Comparison of ENCODE assay signal across 7 cellular contexts in genomic region chr2:25161055-25161781, GRCh38. TPM values are rescaled to one million over a fixed set of nuclear protein-coding genes. Genes with fewer than 3 reads are reported as not detected.
DNase-seq lines count a peak whose midpoint lies in the region; ATAC-seq and TF ChIP-seq lines count a peak whose summit lies in the region.

No MANE protein-coding gene starts in this region.

- no peak overlapping the region for H3K27ac ChIP-seq in Karpas-422 (ENCODE audit: low read length)

- H3K4me2 ChIP-seq in Karpas-422 (ENCODE audit: low read depth, low read length, poor library complexity, severe bottlenecking) = no peak overlapping the region

- H2AFZ ChIP-seq in Karpas-422 (ENCODE audit: low read length) = no peak overlapping the region

- peaks cover 4% of the 10 kb centered on the region for H3K27me3 Mint-ChIP-seq in endothelial cell (ENCODE audit: unreplicated experiment)

- H3K4me1 Mint-ChIP-seq in endothelial cell (ENCODE audit: unreplicated experiment) = peaks cover 4% of the 10 kb centered on the region

- no peaks in the 10 kb centered on the region for H3K27me3 ChIP-seq in Karpas-422 (ENCODE audit: low read length)

- H3K9me2 ChIP-seq in Karpas-422 (replicated peaks; ENCODE audit: insufficient read depth, low read length) = no peaks in the 10 kb centered on the region

- H4K20me1 ChIP-seq in Karpas-422 (ENCODE audit: insufficient read depth, low read depth, low read length) = 0 out of 2 replicates have a peak, but pooled peaks cover 4% of the 10 kb centered on the region

- H3K4me3 Mint-ChIP-seq in endothelial cell (ENCODE audit: unreplicated experiment) = no peak overlapping the region

- H3K9me3 ChIP-seq in Karpas-422 (ENCODE audit: low read length) = no peaks in the 10 kb centered on the region

- H3K36me3 ChIP-seq in Karpas-422 (ENCODE audit: insufficient read depth, low read length) = no peaks in the 10 kb centered on the region

- H3K79me2 ChIP-seq in Karpas-422 (ENCODE audit: low read length) = no peaks in the 10 kb centered on the region

- ATAC-seq in HG03378 (IDR thresholded peaks at IDR 0.05; ENCODE audit: unreplicated experiment) = peak; percentile 37
- peak; percentile 73 to 81 for ATAC-seq in left cardiac atrium
- no peak for ATAC-seq in HG03025 (IDR thresholded peaks at IDR 0.05; ENCODE audit: low FRiP score, unreplicated experiment)

- H3K4me1 ChIP-seq in Karpas-422 (ENCODE audit: low read length) = peaks cover 10% of the 10 kb centered on the region

- no peaks in the 10 kb centered on the region for H3K36me3 Mint-ChIP-seq in endothelial cell (ENCODE audit: low read depth, unreplicated experiment)

- peak; percentile 53 for DNase-seq in activated effector memory CD4-positive, alpha-beta T cell treated with Interleukin-2 at 50 U/mL for 16 hours
- DNase-seq in left cardiac atrium (peak; percentile 78), Karpas-422 (no peak), endothelial cell (ENCODE audit: low spot score) (no peak)
- peak; percentile 58 to 60 for DNase-seq in stimulated activated CD4-positive, alpha-beta T cell treated with anti-CD3 and anti-CD28 coated beads, Interleukin-1b, Interleukin-23, amount 100 ng/mL, for 4 hours (ENCODE audit: low read depth in 2 of 2)

- H3K9me3 Mint-ChIP-seq in endothelial cell (ENCODE audit: unreplicated experiment) = no peaks in the 10 kb centered on the region

- no peak overlapping the region for H3K27ac Mint-ChIP-seq in endothelial cell (ENCODE audit: unreplicated experiment)

- no peak overlapping the region for H3K9ac ChIP-seq in Karpas-422 (ENCODE audit: low read length)

- H3K4me3 ChIP-seq in Karpas-422 (ENCODE audit: low read length) = no peak overlapping the region

- intact Hi-C loops in left cardiac atrium (cut with DNase I) = no loop called here

- TF ChIP-seq CTCF in endothelial cell (IDR thresholded peaks at IDR 0.05; ENCODE audit: unreplicated experiment) = no peak

RNA-seq across cellular contexts. Expression of gene POMC, which starts 7.2 kb away (rescaled TPM):
- total RNA-seq in left cardiac atrium = 10 to 100 TPM in 1 of 2 donors, 1 to 10 TPM in 1; 5.3 to 10.6 TPM
- total RNA-seq in Karpas-422 (2014; rRNA removed; shearing (Covaris generic); ENCODE audit: low replicate concordance) = 0.45 TPM in 1 of 2 replicates, not detected in the other
- total RNA-seq in endothelial cell (ENCODE audit: unreplicated experiment) = 0.64 TPM

Comparison
In these comparisons a context has a peak if more than half of its experiments do, and no peak if none do; other contexts are left out.
1. DNase-seq: peak in activated effector memory CD4-positive, alpha-beta T cell treated with Interleukin-2 at 50 U/mL for 16 hours (single experiment), left cardiac atrium (single experiment) and stimulated activated CD4-positive, alpha-beta T cell treated with anti-CD3 and anti-CD28 coated beads, Interleukin-1b, Interleukin-23, amount 100 ng/mL, for 4 hours (2 of 2); none in Karpas-422 (single experiment) and endothelial cell (single experiment).